Comparison of ENCODE assay signal across 8 cellular contexts in the genomic region with DNA sequence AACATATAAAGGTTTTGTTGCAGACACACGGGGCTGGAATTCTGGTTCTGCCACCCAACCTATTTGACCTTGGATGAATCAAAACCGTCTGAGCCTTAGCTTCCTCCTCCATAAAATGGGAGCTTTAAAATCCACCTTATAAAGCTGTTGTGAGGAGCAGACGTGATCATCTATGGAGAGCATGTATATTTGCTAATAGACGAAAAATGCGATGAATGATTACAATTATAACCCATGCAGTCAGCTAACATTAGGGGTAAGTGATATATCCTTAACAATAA. TPM values are rescaled to one million over a fixed set of nuclear protein-coding genes. Genes with fewer than 3 reads are reported as not detected.
DNase-seq lines count a peak whose midpoint lies in the region; ATAC-seq and TF ChIP-seq lines count a peak whose summit lies in the region.

No MANE protein-coding gene starts in this region.

- no peak for ATAC-seq in HG03565 (IDR thresholded peaks at IDR 0.05; ENCODE audit: unreplicated experiment)
- no peak for ATAC-seq in HG02798 (IDR thresholded peaks at IDR 0.05; ENCODE audit: poor library complexity, unreplicated experiment)

- no CpG with 5 or more reads among the region's 5 CpGs for WGBS in H9 (ENCODE audit: extremely low coverage, insufficient read length, low lambda C conversion rate)

- no peak overlapping the region for H2BK120ac ChIP-seq in H9 (ENCODE audit: low read depth, low read length, poor library complexity, severe bottlenecking)

- no peak overlapping the region for H2AK5ac ChIP-seq in H9 (ENCODE audit: insufficient read length, low read length)

- peak overlapping the region; percentile 84 to 100 for H3K4me3 Mint-ChIP-seq in H9

- no peak overlapping the region for H3K4ac ChIP-seq in H9 (ENCODE audit: low read depth, low read length)

- no peak overlapping the region for H2BK5ac ChIP-seq in H9 (ENCODE audit: insufficient read length, low read length)

- H3K4me1 ChIP-seq in H9 (ENCODE audit: insufficient read depth, low read length) (no peaks in the 10 kb centered on the region; the same call in 1 of the 2 replicates), SJSA1 (replicated peaks) (peaks cover 32% of the 10 kb centered on the region), fibroblast of lung (ENCODE audit: control insufficient read depth, extremely low read depth, insufficient read depth, low read length) (peaks cover 3% of the 10 kb centered on the region)

- H3K56ac ChIP-seq in H9 (ENCODE audit: insufficient read length, low read depth, low read length), result no peak overlapping the region

- H3K27ac Mint-ChIP-seq in H9, result peak overlapping the region; percentile 95 to 99 (median 96)

- no peak overlapping the region for H3K18ac ChIP-seq in H9 (ENCODE audit: insufficient read length, low read depth, low read length)

- no peak overlapping the region for H2BK15ac ChIP-seq in H9 (ENCODE audit: low read depth, low read length)

- H3K27me3 Mint-ChIP-seq in H9 (ENCODE audit: low read depth), result no peaks in the 10 kb centered on the region

- no peak overlapping the region for H2BK12ac ChIP-seq in H9 (ENCODE audit: insufficient read length, low read depth, low read length)

- no peak overlapping the region for H3K14ac ChIP-seq in H9 (ENCODE audit: insufficient read depth, low read length)

- TF ChIP-seq CTCF in H9 (conservative IDR thresholded peaks at IDR 0.05) (no peak), fibroblast of lung (conservative IDR thresholded peaks at IDR 0.05 in 1 of 2, IDR thresholded peaks at IDR 0.05 in 1 of 2; ENCODE audit: low read depth in 1 of 2, low read length in 2 of 2) (no peak)

- H3K79me1 ChIP-seq in H9 (ENCODE audit: insufficient read depth, low read depth, low read length, poor library complexity, severe bottlenecking), result no peaks in the 10 kb centered on the region

- H3K4me2 ChIP-seq in H9 (ENCODE audit: insufficient read depth, insufficient read length, low read length) (peak overlapping the region; percentile 55), fibroblast of lung (ENCODE audit: extremely low read depth, insufficient read depth, low read length) (peak overlapping the region; percentile 85)

- peaks cover 0 to 4% (median 0%) of the 10 kb centered on the region in 3 experiments; a peak in 2 of 7 replicates for H3K36me3 Mint-ChIP-seq in H9 (ENCODE audit: insufficient read depth in 1 of 3, low read depth in 3 of 3)

- H3K23ac ChIP-seq in H9 (ENCODE audit: insufficient read length, low read depth, low read length), result no peak overlapping the region

- no peaks in the 10 kb centered on the region for H3K27me3 ChIP-seq in H9 (ENCODE audit: insufficient read depth, low read length)
- no peaks in the 10 kb centered on the region for H3K27me3 ChIP-seq in SJSA1 (replicated peaks)
- H3K27me3 ChIP-seq in fibroblast of lung (ENCODE audit: control insufficient read depth, insufficient read depth, low read length), result no peaks in the 10 kb centered on the region

- H3K9me3 ChIP-seq in H9 (ENCODE audit: control insufficient read depth, low read depth, low read length) (no peaks in the 10 kb centered on the region), SJSA1 (replicated peaks) (no peaks in the 10 kb centered on the region), fibroblast of lung (ENCODE audit: control insufficient read depth, insufficient read depth, low read depth, low read length) (no peaks in the 10 kb centered on the region)

- H3K4me1 Mint-ChIP-seq in H9, result peaks cover 21 to 24% of the 10 kb centered on the region in 2 experiments

- DNase-seq in H9 (no peak), SJSA1 (ENCODE audit: low read depth in 1 of 2, low spot score in 2 of 2) (no peak), fibroblast of lung (ENCODE audit: low read depth in 2 of 2) (no peak), skeletal muscle cell (ENCODE audit: low read depth) (no peak), HUDEP-2 (lab: John Stamatoyannopoulos, UW; ENCODE audit: unreplicated experiment in 76 of 76) (no peak), NCI-H524 (lab: John Stamatoyannopoulos, UW) (no peak)

- peak overlapping the region; percentile 22 for H3K27ac ChIP-seq in H9 (ENCODE audit: insufficient read length, low read depth, low read length)
- peak overlapping the region; percentile 98 for H3K27ac ChIP-seq in SJSA1
- H3K27ac ChIP-seq in fibroblast of lung (ENCODE audit: insufficient read depth, low read length), result no peak overlapping the region

- H3K23me2 ChIP-seq in H9 (ENCODE audit: insufficient read length, low read depth, low read length, poor library complexity, severe bottlenecking), result no peaks in the 10 kb centered on the region

- no peak overlapping the region for H4K8ac ChIP-seq in H9 (replicated peaks; ENCODE audit: insufficient read length, low read depth, low read length)

- H4K20me1 ChIP-seq in H9 (ENCODE audit: control insufficient read depth, insufficient read depth, insufficient read length), result no peaks in the 10 kb centered on the region
- H4K20me1 ChIP-seq in fibroblast of lung (ENCODE audit: control insufficient read depth, extremely low read depth, insufficient read depth, low read length), result no peaks in the 10 kb centered on the region

- H3K36me3 ChIP-seq in SJSA1, result peaks cover 21% of the 10 kb centered on the region
- H3K36me3 ChIP-seq in fibroblast of lung (ENCODE audit: control insufficient read depth, insufficient read depth, low read length), result no peaks in the 10 kb centered on the region

- no peak overlapping the region for H4K5ac ChIP-seq in H9 (ENCODE audit: insufficient read length, low read depth, low read length)

- no peak overlapping the region for H2BK20ac ChIP-seq in H9 (ENCODE audit: low read depth, low read length, poor library complexity, severe bottlenecking)

- H3K4me3 ChIP-seq in SJSA1 (peak overlapping the region; percentile 87), fibroblast of lung (replicated peaks in 1 of 4; ENCODE audit: control extremely low read depth in 1 of 4, insufficient read depth in 1 of 4, low read depth in 3 of 4, low read length in 4 of 4) (peak overlapping the region; percentile 15 to 94 (median 82)), skeletal muscle cell (ENCODE audit: low read depth, low read length) (peak overlapping the region; percentile 90)

- no peak overlapping the region for H3T11ph ChIP-seq in H9 (ENCODE audit: low read length)

- no peak overlapping the region for H4K91ac ChIP-seq in H9 (ENCODE audit: insufficient read length, low read depth, low read length)

- no peak overlapping the region for H3K9ac ChIP-seq in H9 (ENCODE audit: extremely low read depth, insufficient read length, low read length)
- no peak overlapping the region for H3K9ac ChIP-seq in fibroblast of lung (ENCODE audit: insufficient read depth, low read length)

- H3K79me2 ChIP-seq in H9 (ENCODE audit: insufficient read depth, low read length) (peaks cover 27% of the 10 kb centered on the region; the same call in 1 of the 2 replicates), fibroblast of lung (ENCODE audit: control insufficient read depth, insufficient read depth, low read length) (peaks cover 41% of the 10 kb centered on the region)

- no peaks in the 10 kb centered on the region; a peak in 3 of 5 replicates for H3K9me3 Mint-ChIP-seq in H9

- H2AFZ ChIP-seq in H9 (ENCODE audit: low read length), result peak overlapping the region; percentile 41
- peak overlapping the region; percentile 37 for H2AFZ ChIP-seq in fibroblast of lung (ENCODE audit: low read length)

RNA-seq across cellular contexts. Expression of a gene that starts 0.6 kb away (rescaled TPM):
- 96.1 and 99.3 TPM in 2 replicates for total RNA-seq in H9 (2021)
- total RNA-seq in SJSA1 (2014; rRNA removed; shearing (Covaris generic)), result 36.5 and 50.5 TPM in 2 replicates
- total RNA-seq in fibroblast of lung, result 19.0 and 22.0 TPM in 2 replicates
- 27.7 and 34.5 TPM in 2 replicates for polyA plus RNA-seq in fibroblast of lung
- polyA plus RNA-seq in fibroblast of lung (2012), result 16.7 and 20.4 TPM in 2 replicates
- polyA minus RNA-seq in fibroblast of lung (ENCODE audit: low replicate concordance), result 17.7 and 35.0 TPM in 2 replicates
